ENCODE assay signal across 1 cellular context in genomic region chr15:51681303-51681963, GRCh38.
TF ChIP-seq lines count a peak whose summit lies in the region.

SCG3 (plus strand) TSS chr15:51681503; CDS start chr15:51681756, 253 bp downstream.

TF ChIP-seq in SK-N-SH treated with all-trans-retinoic acid at 6 μM for 48 hours, 23 proteins besides CTCF, POLR2A, EP300 and RAD21 (continued from another document):
- TF ChIP-seq CSRNP3 (CRISPR knock-in tag; IDR thresholded peaks at IDR 0.05), result no peak
- 0 out of 2 replicates have a peak, but pooled peaks have one; percentile 69 for TF ChIP-seq ZFP3 (CRISPR knock-in tag; IDR thresholded peaks at IDR 0.05)
- 0 out of 2 replicates have a peak, but pooled peaks have one; percentile 47 for TF ChIP-seq SNAI2 (CRISPR knock-in tag; IDR thresholded peaks at IDR 0.05)
- TF ChIP-seq GLIS3 (CRISPR knock-in tag; IDR thresholded peaks at IDR 0.05), result no peak
